15 cellular contexts compared by ENCODE assay signal in the genomic region with DNA sequence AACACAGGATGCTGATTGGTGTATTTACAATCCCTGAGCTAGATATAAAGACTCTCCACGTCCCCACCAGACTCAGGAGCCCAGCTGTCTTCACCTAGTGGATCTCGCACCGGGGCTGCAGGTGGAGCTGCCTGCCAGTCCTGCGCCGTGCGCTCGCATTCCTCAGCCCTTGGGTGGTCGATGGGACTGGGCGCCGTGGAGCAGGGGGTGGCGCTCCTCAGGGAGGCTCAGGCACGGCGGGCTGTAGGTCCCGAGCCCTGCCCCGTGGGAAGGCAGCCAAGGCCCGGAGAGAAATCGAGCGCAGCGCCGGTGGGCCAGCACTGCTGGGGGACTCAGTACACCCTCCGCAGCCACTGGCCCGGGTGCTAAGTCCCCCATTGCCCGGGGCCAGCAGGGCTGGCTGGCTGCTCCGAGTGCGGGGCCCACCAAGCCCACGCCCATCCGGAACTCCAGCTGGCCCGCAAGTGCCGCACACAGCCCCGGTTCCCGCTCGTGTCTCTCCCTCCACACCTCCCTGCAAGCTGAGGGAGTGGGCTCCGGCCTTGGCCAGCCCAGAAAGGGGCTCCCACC. TPM values are rescaled to one million over a fixed set of nuclear protein-coding genes. Genes with fewer than 3 reads are reported as not detected.
"Had no signal": no experiment of that assay in that cellular context is flagged by ENCODE, and none has a peak within 500 bp of the region (broad histone marks: within the 10 kb centered on the region; RNA-seq: fewer than 3 reads in every experiment).

No MANE protein-coding gene starts in this region.

RNA-seq across cellular contexts. Expression of a gene that starts 33.7 kb away (rescaled TPM):
- total RNA-seq: activated B cell treated with CpG ODN at 0.5 μM for 24 hours; activated CD4-positive, alpha-beta memory T cell treated with anti-CD3 and anti-CD28 coated beads for 36 hours; activated CD4-positive, alpha-beta memory T cell treated with anti-CD3 and anti-CD28 coated beads, Interleukin-2, amount 10 ng/mL, durations not matched to agents 7 days and 5 days; activated CD4-positive, alpha-beta T cell treated with anti-CD3 and anti-CD28 coated beads for 36 hours; activated CD4-positive, alpha-beta T cell treated with anti-CD3 and anti-CD28 coated beads, Interleukin-2, amount 10 ng/mL, durations not matched to agents 24 days and 14 days; activated CD4-positive, alpha-beta T cell treated with anti-CD3 and anti-CD28 coated beads, Interleukin-2, amount 10 ng/mL, durations not matched to agents 7 days and 5 days; activated CD8-positive, alpha-beta memory T cell treated with anti-CD3 and anti-CD28 coated beads for 36 hours; activated CD8-positive, alpha-beta memory T cell treated with anti-CD3 and anti-CD28 coated beads, Interleukin-2, amount 10 ng/mL, durations not matched to agents 7 days and 5 days; activated CD8-positive, alpha-beta T cell treated with anti-CD3 and anti-CD28 coated beads for 36 hours; activated CD8-positive, alpha-beta T cell treated with anti-CD3 and anti-CD28 coated beads, Interleukin-2, amount 10 ng/mL, durations not matched to agents 7 days and 5 days; T-cell; T-helper 1 cell treated with Interleukin-12 subunit alpha and Interleukin-12 subunit beta and Interleukin-4 antibody, amounts not matched to agents 30 ng/mL and 1 ng/mL, for 36 hours; T-helper 17 cell; T-helper 2 cell treated with Interferon-gamma antibody and Interleukin-4, amounts not matched to agents 100 ng/mL and 5 ng/mL, for 36 hours; WTC11 had no signal

RNA-seq across cellular contexts. Expression of a gene that starts 50.2 kb away (rescaled TPM):
- total RNA-seq: activated B cell treated with CpG ODN at 0.5 μM for 24 hours; activated CD4-positive, alpha-beta memory T cell treated with anti-CD3 and anti-CD28 coated beads for 36 hours; activated CD4-positive, alpha-beta memory T cell treated with anti-CD3 and anti-CD28 coated beads, Interleukin-2, amount 10 ng/mL, durations not matched to agents 7 days and 5 days; activated CD4-positive, alpha-beta T cell treated with anti-CD3 and anti-CD28 coated beads for 36 hours; activated CD4-positive, alpha-beta T cell treated with anti-CD3 and anti-CD28 coated beads, Interleukin-2, amount 10 ng/mL, durations not matched to agents 24 days and 14 days; activated CD4-positive, alpha-beta T cell treated with anti-CD3 and anti-CD28 coated beads, Interleukin-2, amount 10 ng/mL, durations not matched to agents 7 days and 5 days; activated CD8-positive, alpha-beta memory T cell treated with anti-CD3 and anti-CD28 coated beads for 36 hours; activated CD8-positive, alpha-beta memory T cell treated with anti-CD3 and anti-CD28 coated beads, Interleukin-2, amount 10 ng/mL, durations not matched to agents 7 days and 5 days; activated CD8-positive, alpha-beta T cell treated with anti-CD3 and anti-CD28 coated beads for 36 hours; activated CD8-positive, alpha-beta T cell treated with anti-CD3 and anti-CD28 coated beads, Interleukin-2, amount 10 ng/mL, durations not matched to agents 7 days and 5 days; T-cell; T-helper 1 cell treated with Interleukin-12 subunit alpha and Interleukin-12 subunit beta and Interleukin-4 antibody, amounts not matched to agents 30 ng/mL and 1 ng/mL, for 36 hours; T-helper 17 cell; T-helper 2 cell treated with Interferon-gamma antibody and Interleukin-4, amounts not matched to agents 100 ng/mL and 5 ng/mL, for 36 hours; WTC11 had no signal
